1 cellular context compared by ENCODE assay signal in genomic region chr19:15394426-15394825, GRCh38.
TF ChIP-seq lines count a peak whose summit lies in the region.

No MANE protein-coding gene starts in this region.

TF ChIP-seq in endothelial cell of umbilical vein, 7 proteins besides CTCF, POLR2A, EP300 and RAD21:
- TF ChIP-seq POLR2AphosphoS5 (IDR thresholded peaks at IDR 0.05; ENCODE audit: insufficient read depth, low read depth, low read length) (no peak), MYC (IDR thresholded peaks at IDR 0.05; ENCODE audit: low read depth, low read length) (no peak), FOS (IDR thresholded peaks at IDR 0.05; ENCODE audit: borderline replicate concordance, insufficient read depth, low read length) (no peak), MAX (IDR thresholded peaks at IDR 0.05; ENCODE audit: insufficient read depth, insufficient read length) (no peak), GATA2 (IDR thresholded peaks at IDR 0.05; ENCODE audit: insufficient read depth, insufficient read length, low read depth, low read length) (no peak), EZH2 (IDR thresholded peaks at IDR 0.05; ENCODE audit: borderline replicate concordance, low read depth, low read length, severe bottlenecking) (no peak), JUN (IDR thresholded peaks at IDR 0.05; ENCODE audit: borderline replicate concordance, insufficient read depth, insufficient read length, low read depth) (no peak)
